ENCODE assay signal across 17 cellular contexts in the genomic region with DNA sequence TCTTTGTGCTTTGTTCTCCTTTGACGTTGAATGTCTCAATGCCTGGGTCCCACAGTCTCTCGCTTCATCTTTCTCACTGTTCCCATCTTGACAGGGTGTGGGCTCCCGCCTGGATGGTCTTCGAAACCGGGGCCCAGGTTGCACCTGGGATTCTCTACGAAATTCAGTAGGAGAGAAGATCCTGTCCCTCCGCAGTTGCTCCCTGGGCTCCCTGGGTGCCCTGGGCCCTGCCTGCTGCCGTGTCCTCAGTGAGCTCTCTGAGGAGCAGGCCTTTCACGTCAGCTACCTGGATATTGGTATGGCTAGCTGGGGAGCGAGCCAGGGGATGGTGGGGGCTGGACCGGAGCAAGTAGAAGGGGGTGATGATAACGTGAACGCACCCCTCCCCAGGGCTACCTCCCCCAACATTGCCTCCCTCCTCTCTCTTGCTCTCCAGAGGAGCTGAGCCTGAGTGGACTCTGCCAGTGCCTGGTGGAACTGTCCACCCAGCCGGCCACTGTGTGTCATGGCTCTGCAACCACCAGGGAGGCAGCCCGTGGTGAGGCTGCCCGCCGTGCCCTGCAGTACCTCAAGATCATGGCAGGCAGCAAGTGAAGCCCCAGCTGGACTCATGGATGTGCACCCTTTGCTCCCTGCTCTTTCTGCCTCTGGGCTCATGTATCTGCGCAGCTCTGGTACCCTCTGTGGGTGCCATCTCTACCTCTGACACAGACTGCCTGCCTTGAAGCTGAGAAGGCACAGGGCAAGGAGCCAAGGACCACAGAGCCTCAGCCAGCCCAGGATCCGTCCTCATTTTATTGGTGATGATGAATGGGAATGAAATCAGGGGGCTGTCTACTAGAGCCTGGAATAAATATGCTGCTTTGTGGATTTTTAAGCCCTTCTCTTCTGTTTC. TPM values are rescaled to one million over a fixed set of nuclear protein-coding genes. Genes with fewer than 3 reads are reported as not detected.
A peak's percentile ranks its signal among the peaks of the same experiment; 100 is the strongest.
DNase-seq lines count a peak whose midpoint lies in the region; ATAC-seq and TF ChIP-seq lines count a peak whose summit lies in the region.
"Had no signal": no experiment of that assay in that cellular context is flagged by ENCODE, and none has a peak within 500 bp of the region (broad histone marks: within the 10 kb centered on the region; RNA-seq: fewer than 3 reads in every experiment).

No MANE protein-coding gene starts in this region.

- H3K36me3 ChIP-seq in left ventricle myocardium inferior: peaks cover 45% of the 10 kb centered on the region
- H3K36me3 ChIP-seq in neural progenitor cell: no peaks in the 10 kb centered on the region
- H3K36me3 ChIP-seq: ovary had no signal

- H3K27me3 ChIP-seq in left ventricle myocardium inferior (ENCODE audit: low read depth): no peaks in the 10 kb centered on the region
- H3K27me3 ChIP-seq in neural progenitor cell: no peaks in the 10 kb centered on the region
- H3K27me3 ChIP-seq: ovary had no signal

- peaks cover 20% of the 10 kb centered on the region for H3K79me2 ChIP-seq in neural progenitor cell (ENCODE audit: low read depth)

- no peak overlapping the region for H2AFZ ChIP-seq in neural progenitor cell (replicated peaks)

- H3K4me2 ChIP-seq in neural progenitor cell: no peak overlapping the region

- H3F3A ChIP-seq in neural progenitor cell (ENCODE audit: low read depth): peaks cover 11% of the 10 kb centered on the region

- no peak overlapping the region for H3K9ac ChIP-seq in neural progenitor cell

- peaks cover 6% of the 10 kb centered on the region for H3K27me3 Mint-ChIP-seq in neural progenitor cell (ENCODE audit: insufficient read depth, low read depth)
- H3K27me3 Mint-ChIP-seq: IgD-negative memory B cell had no signal

- H3K4me3 ChIP-seq in left ventricle myocardium inferior: no peak overlapping the region
- no peak overlapping the region for H3K4me3 ChIP-seq in neural progenitor cell
- H3K4me3 ChIP-seq: lung, ovary had no signal

- H3K36me3 Mint-ChIP-seq in neural progenitor cell: peaks cover 8% of the 10 kb centered on the region
- H3K36me3 Mint-ChIP-seq: IgD-negative memory B cell had no signal

- ATAC-seq in GM19397 (IDR thresholded peaks at IDR 0.05; ENCODE audit: unreplicated experiment): no peak

- TF ChIP-seq CTCF in left ventricle myocardium inferior (IDR thresholded peaks at IDR 0.05; ENCODE audit: borderline replicate concordance) (no peak), neural progenitor cell (IDR thresholded peaks at IDR 0.05) (no peak)

- H3K9me3 Mint-ChIP-seq in neural progenitor cell: no peaks in the 10 kb centered on the region
- H3K9me3 Mint-ChIP-seq: IgD-negative memory B cell had no signal

- H3K4me1 Mint-ChIP-seq in neural progenitor cell: peaks cover 13% of the 10 kb centered on the region

- no peak overlapping the region for H3K4me3 Mint-ChIP-seq in neural progenitor cell

- H3K4me1 ChIP-seq in left ventricle myocardium inferior (peaks cover 37% of the 10 kb centered on the region), neural progenitor cell (peaks cover 10% of the 10 kb centered on the region)

- no peaks in the 10 kb centered on the region for H3K9me3 ChIP-seq in left ventricle myocardium inferior (replicated peaks)
- no peaks in the 10 kb centered on the region for H3K9me3 ChIP-seq in neural progenitor cell (ENCODE audit: low read depth)
- H3K9me3 ChIP-seq: ovary had no signal

- no peak for DNase-seq in left ventricle myocardium inferior
- DNase-seq in cardiac septum (ENCODE audit: low spot score): no peak
- DNase-seq in neural progenitor cell (ENCODE audit: low spot score): no peak
- no peak for DNase-seq in DMS79 (lab: John Stamatoyannopoulos, UW)
- no peak for DNase-seq in NCI-H1417 treated with DMSO at 0.1 percent for 48 hours (lab: John Stamatoyannopoulos, UW)
- no peak for DNase-seq in NCI-H510A (lab: John Stamatoyannopoulos, UW)
- DNase-seq: activated CD4-positive, alpha-beta T cell treated with anti-CD3 and anti-CD28 coated beads, Interleukin-2, amount 50 U/mL, for 48 hours; NCI-H187; NCI-H69 had no signal

- peak overlapping the region; percentile 42 for H3K27ac Mint-ChIP-seq in neural progenitor cell

- H4K20me1 ChIP-seq in neural progenitor cell (ENCODE audit: low read depth): no peaks in the 10 kb centered on the region

- H3K27ac ChIP-seq in left ventricle myocardium inferior (replicated peaks) (peak overlapping the region; percentile 8), cingulate gyrus (ENCODE audit: low read depth, low read length) (peak overlapping the region; percentile 76), neural progenitor cell (no peak overlapping the region)
- H3K27ac ChIP-seq: ovary had no signal

- intact Hi-C loops in left ventricle myocardium inferior (cut with micrococcal nuclease) (no loop called here), cardiac septum (cut with DNase I) (no loop called here)

RNA-seq across cellular contexts. Expression of gene NPFF, which starts 1.5 kb away (rescaled TPM):
- total RNA-seq in left ventricle myocardium inferior: not detected
- not detected for total RNA-seq in cardiac septum
- total RNA-seq in neural progenitor cell (ENCODE audit: low replicate concordance): not detected in 2 replicates
- total RNA-seq: epithelial cell of proximal tubule, lung, RPMI7951, ureter had no signal

RNA-seq across cellular contexts. Expression of gene TARBP2, which starts 4.7 kb away (rescaled TPM):
- 12.9 TPM for total RNA-seq in left ventricle myocardium inferior
- 11.6 TPM for total RNA-seq in cardiac septum
- 32.4 and 72.4 TPM in 2 replicates for total RNA-seq in neural progenitor cell (ENCODE audit: low replicate concordance)

RNA-seq across cellular contexts. Expression of gene MAP3K12, which starts 6.5 kb away (rescaled TPM):
- total RNA-seq in left ventricle myocardium inferior (4.8 TPM), cardiac septum (7.0 TPM), neural progenitor cell (ENCODE audit: low replicate concordance) (17.2 and 24.5 TPM in 2 replicates)

RNA-seq across cellular contexts. Expression of gene PCBP2, which starts 53.9 kb away (rescaled TPM):
- total RNA-seq in left ventricle myocardium inferior: 530 TPM
- 520 TPM for total RNA-seq in cardiac septum
- total RNA-seq in neural progenitor cell (ENCODE audit: low replicate concordance): 403 and 435 TPM in 2 replicates
